19 cellular contexts compared by ENCODE assay signal in genomic region chr16:84703671-84704070, GRCh38. TPM values are rescaled to one million over a fixed set of nuclear protein-coding genes. Genes with fewer than 3 reads are reported as not detected.
DNase-seq lines count a peak whose midpoint lies in the region; ATAC-seq, FAIRE-seq and TF ChIP-seq lines count a peak whose summit lies in the region.
"Had no signal": no experiment of that assay in that cellular context is flagged by ENCODE, and none has a peak within 500 bp of the region (broad histone marks: within the 10 kb centered on the region; RNA-seq: fewer than 3 reads in every experiment).

No MANE protein-coding gene starts in this region.

- H3K9me2 ChIP-seq in OCI-LY7 (ENCODE audit: insufficient read depth, low read length), result no peaks in the 10 kb centered on the region

- H3K27ac ChIP-seq in DND-41 (ENCODE audit: low read length), result no peak overlapping the region
- no peak overlapping the region for H3K27ac ChIP-seq in OCI-LY7 (ENCODE audit: low read depth, low read length, poor library complexity, severe bottlenecking)
- H3K27ac ChIP-seq in sigmoid colon, result no peak overlapping the region
- no peak overlapping the region for H3K27ac ChIP-seq in brain microvascular endothelial cell
- H3K27ac ChIP-seq: left lung, Peyer's patch, right atrium auricular region, thoracic aorta had no signal

- no peak for DNase-seq in DND-41
- DNase-seq in OCI-LY7 (ENCODE audit: low spot score), result no peak
- peak; percentile 15 for DNase-seq in sigmoid colon
- DNase-seq in H54 (ENCODE audit: insufficient read length, low spot score), result no peak
- DNase-seq in brain microvascular endothelial cell, result no peak
- DNase-seq: caudate nucleus, GF-D8, H9, left lung, NCI-H1417 treated with DMSO at 0.1 percent for 48 hours, NCI-H2171, occipital lobe, Peyer's patch had no signal

- H3K9ac ChIP-seq in DND-41 (ENCODE audit: low read depth, low read length), result no peak overlapping the region

- TF ChIP-seq POLR2A in sigmoid colon (IDR thresholded peaks at IDR 0.05) (no peak), H54 (IDR thresholded peaks at IDR 0.05; ENCODE audit: low read depth, low read length) (no peak)

- peaks cover 65% of the 10 kb centered on the region for H4K20me1 ChIP-seq in DND-41 (ENCODE audit: insufficient read depth, low read length)
- H4K20me1 ChIP-seq in OCI-LY7 (ENCODE audit: insufficient read depth, low read length), result peaks cover 45% of the 10 kb centered on the region

- in situ Hi-C loops in brain microvascular endothelial cell (cut with HindIII; ENCODE audit: low pct_ligation_motif_present, low sequenced_read_pairs), result no loop called here

- ATAC-seq in DND-41 (ENCODE audit: insufficient read depth, low read depth) (no peak), esophagus mucosa (peak; percentile 11), GM18907 (IDR thresholded peaks at IDR 0.05; ENCODE audit: unreplicated experiment) (no peak)
- ATAC-seq: activated CD4-positive, CD25-positive, alpha-beta regulatory T cell treated with anti-CD3 and anti-CD28 coated beads, Interleukin-2, amount 50 U/mL, for 24 hours; left lung; stimulated activated memory B cell treated with anti-CD40 and anti-IgM and Interleukin-4, amounts not matched to agents 10 μg/mL and 1 μg/mL and 100 μg/mL, for 72 hours had no signal

- H3K36me3 ChIP-seq in DND-41 (ENCODE audit: insufficient read depth, low read length) (peaks cover 4% of the 10 kb centered on the region), OCI-LY7 (ENCODE audit: insufficient read depth, low read length) (peaks cover 31% of the 10 kb centered on the region), sigmoid colon (no peaks in the 10 kb centered on the region), brain microvascular endothelial cell (replicated peaks) (no peaks in the 10 kb centered on the region)
- H3K36me3 ChIP-seq: left lung, Peyer's patch, right atrium auricular region, thoracic aorta had no signal

- intact Hi-C loops in OCI-LY7 (cut with micrococcal nuclease; ENCODE audit: unreplicated experiment), result no loop called here
- intact Hi-C loops in sigmoid colon (cut with DNase I), result no loop called here

- TF ChIP-seq CTCF in DND-41 (IDR thresholded peaks at IDR 0.05; ENCODE audit: borderline replicate concordance, extremely low read depth, low read length, poor library complexity, severe bottlenecking), result no peak
- no peak for TF ChIP-seq CTCF in OCI-LY7 (conservative IDR thresholded peaks at IDR 0.05; ENCODE audit: low read length)
- TF ChIP-seq CTCF in sigmoid colon (IDR thresholded peaks at IDR 0.05), result no peak
- no peak for TF ChIP-seq CTCF in brain microvascular endothelial cell (IDR thresholded peaks at IDR 0.05; ENCODE audit: low read depth, low read length, missing control alignments)

- H3K79me2 ChIP-seq in DND-41 (ENCODE audit: insufficient read depth, low read length) (peaks cover 86% of the 10 kb centered on the region), OCI-LY7 (ENCODE audit: insufficient read depth, low read depth, low read length) (peaks cover 86% of the 10 kb centered on the region)

- H3K4me2 ChIP-seq in DND-41 (ENCODE audit: insufficient read depth, low read length), result peak overlapping the region; percentile 14; the same call in 1 of the 2 replicates
- peak overlapping the region; percentile 2; the same call in 1 of the 2 replicates for H3K4me2 ChIP-seq in OCI-LY7 (ENCODE audit: low read length)

- H3K4me3 ChIP-seq in DND-41 (ENCODE audit: low read depth in 1 of 2, low read length in 2 of 2) (no peak overlapping the region), OCI-LY7 (ENCODE audit: low read depth, low read length, poor library complexity, severe bottlenecking) (no peak overlapping the region), sigmoid colon (no peak overlapping the region), brain microvascular endothelial cell (ENCODE audit: low read depth, low read length) (no peak overlapping the region)
- H3K4me3 ChIP-seq: left lung, Peyer's patch, right atrium auricular region, thoracic aorta had no signal

- FAIRE-seq in H54 (lab: Jason Lieb, UNC), result no peak

- BruUV-seq in OCI-LY7 (replicated peaks; lab: Mats Ljungman, UMichigan), result no TSS peak

- CTCF ChIA-PET in OCI-LY7 (lab: Charles Lee; ENCODE audit: unreplicated experiment), result no interaction called here

- POLR2A ChIA-PET in OCI-LY7 (lab: Charles Lee), result interaction anchor here (0.9 to 1.2 kb wide), 3 partner anchors 11 to 81 kb away, joined by 3 to 4 read pairs (median 3); no protein-coding TSS in a partner anchor

- H3K4me1 ChIP-seq in DND-41 (ENCODE audit: insufficient read depth, low read length) (peaks cover 42% of the 10 kb centered on the region), OCI-LY7 (ENCODE audit: insufficient read depth, low read length, poor library complexity, severe bottlenecking) (peaks cover 43% of the 10 kb centered on the region), sigmoid colon (peaks cover 0 to 59% (median 36%) of the 10 kb centered on the region in 4 donors)

- H3K9me3 ChIP-seq in DND-41 (ENCODE audit: insufficient read depth, low read length, severe bottlenecking) (no peaks in the 10 kb centered on the region), OCI-LY7 (ENCODE audit: low read length) (no peaks in the 10 kb centered on the region), sigmoid colon (no peaks in the 10 kb centered on the region)
- H3K9me3 ChIP-seq: left lung, Peyer's patch, right atrium auricular region, thoracic aorta had no signal

- H3K27me3 ChIP-seq in DND-41 (ENCODE audit: insufficient read depth, low read length, poor library complexity) (no peaks in the 10 kb centered on the region), sigmoid colon (no peaks in the 10 kb centered on the region), brain microvascular endothelial cell (replicated peaks) (no peaks in the 10 kb centered on the region)
- H3K27me3 ChIP-seq: left lung, Peyer's patch, right atrium auricular region had no signal

- no peak for TF ChIP-seq EP300 in sigmoid colon (IDR thresholded peaks at IDR 0.05)

- H2AFZ ChIP-seq in DND-41 (ENCODE audit: low read depth, low read length) (no peak overlapping the region), OCI-LY7 (ENCODE audit: low read length) (no peak overlapping the region)

- 90% methylated on average over 10 of the region's 10 CpGs for WGBS in sigmoid colon, 2 donors

RNA-seq across cellular contexts. Expression of gene USP10, which starts 3.9 kb away (rescaled TPM):
- total RNA-seq in OCI-LY7 (2014; rRNA removed; shearing (Covaris generic)), result 65.9 and 69.8 TPM in 2 replicates
- total RNA-seq in OCI-LY7 (2022) (134 and 135 TPM in 2 replicates), esophagus mucosa (63.0 TPM), sigmoid colon (10 to 100 TPM; 43.9 to 64.3 (median 53.1) TPM)
- 10 to 100 TPM; 17.1 to 36.7 (median 31.2) TPM for polyA plus RNA-seq in sigmoid colon

RNA-seq across cellular contexts. Expression of gene KLHL36, which starts 55.4 kb away (rescaled TPM):
- total RNA-seq in OCI-LY7 (2014; rRNA removed; shearing (Covaris generic)), result 50.1 and 58.9 TPM in 2 replicates
- total RNA-seq in OCI-LY7 (2022) (66.1 and 69.0 TPM in 2 replicates), esophagus mucosa (26.3 TPM), sigmoid colon (10 to 100 TPM; 40.0 to 45.9 (median 43.3) TPM)
- polyA plus RNA-seq in sigmoid colon, result 10 to 100 TPM; 14.4 to 30.6 (median 15.0) TPM
